9 cellular contexts compared by ENCODE assay signal in genomic region chr16:138049-138417, GRCh38. TPM values are rescaled to one million over a fixed set of nuclear protein-coding genes. Genes with fewer than 3 reads are reported as not detected.
DNase-seq lines count a peak whose midpoint lies in the region; ATAC-seq, FAIRE-seq and TF ChIP-seq lines count a peak whose summit lies in the region.
"Had no signal": no experiment of that assay in that cellular context is flagged by ENCODE, and none has a peak within 500 bp of the region (broad histone marks: within the 10 kb centered on the region; RNA-seq: fewer than 3 reads in every experiment).

No MANE protein-coding gene starts in this region.

- H3K79me2 ChIP-seq in K562 (ENCODE audit: control insufficient read depth, insufficient read depth, low read length) (peaks cover 51% of the 10 kb centered on the region), keratinocyte (ENCODE audit: control insufficient read depth, insufficient read depth, low read length) (peaks cover 40% of the 10 kb centered on the region)

- TF ChIP-seq EP300 in K562 (IDR thresholded peaks at IDR 0.05; ENCODE audit: low read length), result no peak

- no peak for TF ChIP-seq RAD21 in K562 (CRISPR knock-in tag; conservative IDR thresholded peaks at IDR 0.05 in 1 of 2, IDR thresholded peaks at IDR 0.05 in 1 of 2)

- WGBS in K562 (ENCODE audit: insufficient coverage, low coverage, missing lambda C conversion rate), result 0% methylated on average over 9 of the region's 30 CpGs

- POLR2A ChIA-PET in K562 (lab: Yijun Ruan, JAX), result interaction anchor here (0.8 kb wide), 1 partner anchor 15 kb away, joined by 3 read pairs; no protein-coding TSS in a partner anchor

- no peaks in the 10 kb centered on the region for H3K27me3 ChIP-seq in K562 (ENCODE audit: control insufficient read depth in 2 of 2, insufficient read depth in 2 of 2, low read length in 2 of 2)
- H3K27me3 ChIP-seq in keratinocyte (ENCODE audit: control insufficient read depth, extremely low read depth, insufficient read depth, low read length), result no peaks in the 10 kb centered on the region

- H3K36me3 ChIP-seq in K562 (ENCODE audit: control insufficient read depth, insufficient read depth, low read length) (peaks cover 12% of the 10 kb centered on the region), keratinocyte (ENCODE audit: control insufficient read depth in 2 of 2, extremely low read depth in 1 of 2, insufficient read depth in 2 of 2, low read length in 2 of 2) (peaks cover 0 to 5% of the 10 kb centered on the region in 2 experiments)

- peak overlapping the region; percentile 90 to 97 for H3K9ac ChIP-seq in K562 (ENCODE audit: insufficient read depth in 1 of 2, low read depth in 2 of 2, low read length in 2 of 2)
- H3K9ac ChIP-seq in keratinocyte (ENCODE audit: control insufficient read depth, extremely low read depth, insufficient read depth, low read length), result peak overlapping the region; percentile 82

- CTCF ChIA-PET in K562 (lab: Yijun Ruan, JAX; ENCODE audit: low intra/inter-chr PET ratio), result no interaction called here

- H3K9me3 ChIP-seq in K562 (replicated peaks; ENCODE audit: control insufficient read depth, insufficient read depth, low read depth, low read length) (no peaks in the 10 kb centered on the region), keratinocyte (ENCODE audit: control insufficient read depth, low read depth, low read length) (no peaks in the 10 kb centered on the region)

- in situ Hi-C loops in K562 (cut with MboI), result no loop called here

- TF ChIP-seq CTCF in GM12864 (IDR thresholded peaks at IDR 0.05; ENCODE audit: low read depth, low read length, missing control alignments) (no peak), K562 (IDR thresholded peaks at IDR 0.05 in 2 of 3, conservative IDR thresholded peaks at IDR 0.05 in 1 of 3; ENCODE audit: insufficient read depth in 2 of 3, low read depth in 1 of 3, low read length in 3 of 3) (no peak), keratinocyte (optimal IDR thresholded peaks at IDR 0.05 in 1 of 3, IDR thresholded peaks at IDR 0.05 in 1 of 3, conservative IDR thresholded peaks at IDR 0.05 in 1 of 3; ENCODE audit: extremely low read depth in 1 of 3, insufficient read depth in 2 of 3, low read length in 3 of 3) (no peak)

- intact Hi-C loops in K562 (cut with micrococcal nuclease), result no loop called here

- H2AFZ ChIP-seq in K562 (ENCODE audit: low read depth, low read length) (peak overlapping the region; percentile 47; the same call in 1 of the 2 replicates), keratinocyte (ENCODE audit: control insufficient read depth, low read length) (peak overlapping the region; percentile 60)

- H3K4me1 ChIP-seq in K562 (replicated peaks in 1 of 2; ENCODE audit: control insufficient read depth in 2 of 2, insufficient read depth in 2 of 2, low read length in 2 of 2) (peaks cover 26 to 46% of the 10 kb centered on the region in 2 experiments; a peak in 4 of 5 replicates), keratinocyte (ENCODE audit: control insufficient read depth, extremely low read depth, insufficient read depth, low read length) (no peaks in the 10 kb centered on the region)

- no peaks in the 10 kb centered on the region for H4K20me1 ChIP-seq in K562 (replicated peaks; ENCODE audit: control insufficient read depth, insufficient read depth, low read length)
- H4K20me1 ChIP-seq in keratinocyte (ENCODE audit: control insufficient read depth, extremely low read depth, insufficient read depth, low read length), result no peaks in the 10 kb centered on the region

- FAIRE-seq in K562 (lab: Jason Lieb, UNC) (no peak), keratinocyte (lab: Jason Lieb, UNC) (no peak)

- H3K9me1 ChIP-seq in K562 (ENCODE audit: control insufficient read depth, insufficient read depth, low read length) (no peaks in the 10 kb centered on the region), keratinocyte (ENCODE audit: control insufficient read depth, extremely low read depth, insufficient read depth, low read length) (no peaks in the 10 kb centered on the region)

- dilution Hi-C loops in keratinocyte (cut with MboI; ENCODE audit: extremely low pct_ligation_motif_present, low sequenced_read_pairs), result no loop called here

- BruUV-seq in K562 (replicated peaks; lab: Mats Ljungman, UMichigan), result no TSS peak

- peak overlapping the region; percentile 96 for H3K27ac ChIP-seq in K562 (ENCODE audit: extremely low read depth, low read depth, low read length)
- peak overlapping the region; percentile 52 for H3K27ac ChIP-seq in keratinocyte (ENCODE audit: control insufficient read depth, insufficient read depth, low read length)

- H3K4me2 ChIP-seq in K562 (ENCODE audit: insufficient read depth, low read length), result peak overlapping the region; percentile 93
- H3K4me2 ChIP-seq in keratinocyte (ENCODE audit: control insufficient read depth, extremely low read depth, insufficient read depth, low read depth, low read length), result peak overlapping the region; percentile 80

- DNase-seq in GM12864 (ENCODE audit: low read depth) (no peak), K562 (ENCODE audit: extremely low read depth in 1 of 4, low spot score in 3 of 4) (peak; percentile 51 to 76 (median 68)), keratinocyte (ENCODE audit: low read depth, low spot score) (no peak), foreskin melanocyte (no peak), NOMO-1 treated with DMSO at 0.1 percent for 48 hours (lab: John Stamatoyannopoulos, UW; ENCODE audit: unreplicated experiment) (no peak)
- peak; percentile 15 to 29 for DNase-seq in stimulated activated CD4-positive, alpha-beta T cell treated with anti-CD3 and anti-CD28 coated beads, Interleukin-2, amount 100 ng/mL, for 48 hours

- ATAC-seq in SK-N-SH treated with all-trans-retinoic acid at 6 μM for 48 hours, result peak; percentile 61
- peak; percentile 52 for ATAC-seq in K562
- ATAC-seq in GM18873 (IDR thresholded peaks at IDR 0.05; ENCODE audit: low FRiP score, unreplicated experiment), result no peak

- peak overlapping the region; percentile 81 for H3K4me3 ChIP-seq in GM12864 (ENCODE audit: low read depth, low read length)
- H3K4me3 ChIP-seq in K562, result peak overlapping the region; percentile 74
- H3K4me3 ChIP-seq in keratinocyte (ENCODE audit: control insufficient read depth in 2 of 3, extremely low read depth in 1 of 3, insufficient read depth in 2 of 3, low read depth in 1 of 3, low read length in 3 of 3), result peak overlapping the region; percentile 66 to 88 (median 73)

- no peak for TF ChIP-seq POLR2A in K562 (conservative IDR thresholded peaks at IDR 0.05)

RNA-seq across cellular contexts. Expression of gene NPRL3, which starts 0.4 kb away (rescaled TPM):
- 75.3 and 210 TPM in 2 replicates for total RNA-seq in K562 (2011; cell fraction: chromatin; rRNA removed; ENCODE audit: low replicate concordance)
- 101 and 104 TPM in 2 replicates for total RNA-seq in K562 (2011; cell fraction: nucleolus; rRNA removed)
- total RNA-seq in K562 (2011; cell fraction: nucleoplasm; rRNA removed), result 79.9 and 94.8 TPM in 2 replicates
- 8.4 and 10.9 TPM in 2 replicates for total RNA-seq in K562 (2014; rRNA removed)
- total RNA-seq in K562 (2014; rRNA removed; fragmentation: Illumina TruSeq; extraction: Trizol), result 3.7 and 5.6 TPM in 2 replicates
- total RNA-seq in K562 (2015; rRNA removed; fragmentation: Illumina TruSeq; extraction: Trizol), result 4.4 and 7.9 TPM in 2 replicates
- total RNA-seq in K562 (2021), result 51.0 and 53.6 TPM in 2 replicates
- polyA plus RNA-seq in K562 (2011; rRNA removed), result 9.7 and 26.3 TPM in 2 replicates
- 14.6 and 15.5 TPM in 2 replicates for polyA plus RNA-seq in K562 (2011; cell fraction: cytosol; rRNA removed)
- polyA plus RNA-seq in K562 (2011; cell fraction: nucleus; rRNA removed), result 49.9 and 59.5 TPM in 2 replicates
- 44.9 and 60.8 TPM in 2 replicates for polyA plus RNA-seq in K562 (2012)
- polyA plus RNA-seq in K562 (2014; fragmentation: Illumina TruSeq; extraction: Trizol), result 38.9 and 54.1 TPM in 2 replicates
- 1 to 10 TPM in 1 of 2 experiments, under 1 TPM in 1; 0.92 to 1.0 TPM for polyA plus RNA-seq in K562 (2014; fragmentation: Nextera tagmentation; extraction: Ambion mirVana)
- polyA plus RNA-seq in K562 (2014; rRNA removed), result 18.8 and 19.1 TPM in 2 replicates
- 13.2 and 14.2 TPM in 2 replicates for polyA minus RNA-seq in K562 (2011; rRNA and poly(A)+ RNA removed)
- polyA minus RNA-seq in K562 (2011; cell fraction: cytosol; rRNA and poly(A)+ RNA removed), result 29.3 and 41.0 TPM in 2 replicates
- 20.2 and 31.7 TPM in 2 replicates for polyA minus RNA-seq in K562 (2011; cell fraction: nucleus; rRNA and poly(A)+ RNA removed)
- polyA plus RNA-seq in keratinocyte, result 3.6 to 15.5 TPM (median 4.0 TPM) in 3 replicates
- 5.8 TPM for polyA plus RNA-seq in keratinocyte (2011; ENCODE audit: low read depth)
- polyA plus RNA-seq in keratinocyte (2011; cell fraction: cytosol; rRNA removed), result 14.6 and 19.6 TPM in 2 replicates
- 26.9 and 33.9 TPM in 2 replicates for polyA plus RNA-seq in keratinocyte (2011; cell fraction: nucleus; rRNA removed)
- polyA plus RNA-seq in keratinocyte (2012; ENCODE audit: low replicate concordance), result 22.8 and 34.2 TPM in 2 replicates
- 16.8 to 91.1 TPM (median 18.3 TPM) in 3 replicates for polyA minus RNA-seq in keratinocyte
- 13.8 TPM for polyA minus RNA-seq in keratinocyte (2011; cell fraction: cytosol; rRNA and poly(A)+ RNA removed)
- 15.5 and 19.4 TPM in 2 replicates for polyA minus RNA-seq in keratinocyte (2011; cell fraction: nucleus; rRNA and poly(A)+ RNA removed)

RNA-seq across cellular contexts. Expression of gene HBZ, which starts 14.4 kb away (rescaled TPM):
- total RNA-seq in K562 (2011; cell fraction: chromatin; rRNA removed; ENCODE audit: low replicate concordance), result 24.8 and 31.8 TPM in 2 replicates
- 215 and 289 TPM in 2 replicates for total RNA-seq in K562 (2011; cell fraction: nucleolus; rRNA removed)
- 142 and 150 TPM in 2 replicates for total RNA-seq in K562 (2011; cell fraction: nucleoplasm; rRNA removed)
- 207 and 227 TPM in 2 replicates for total RNA-seq in K562 (2014; rRNA removed)
- total RNA-seq in K562 (2014; rRNA removed; fragmentation: Illumina TruSeq; extraction: Trizol), result 35.6 and 63.2 TPM in 2 replicates
- total RNA-seq in K562 (2015; rRNA removed; fragmentation: Illumina TruSeq; extraction: Trizol), result 53.5 and 58.0 TPM in 2 replicates
- total RNA-seq in K562 (2021), result 480 and 495 TPM in 2 replicates
- 610 and 640 TPM in 2 replicates for polyA plus RNA-seq in K562 (2011; rRNA removed)
- 883 and 4,551 TPM in 2 replicates for polyA plus RNA-seq in K562 (2011; cell fraction: cytosol; rRNA removed)
- polyA plus RNA-seq in K562 (2011; cell fraction: nucleus; rRNA removed), result 162 and 437 TPM in 2 replicates
- polyA plus RNA-seq in K562 (2012), result 135 and 513 TPM in 2 replicates
- polyA plus RNA-seq in K562 (2014; fragmentation: Illumina TruSeq; extraction: Trizol), result 101 and 278 TPM in 2 replicates
- 100 to 1,000 TPM in 1 of 2 experiments, 10 to 100 TPM in 1; 80.7 to 113 TPM for polyA plus RNA-seq in K562 (2014; fragmentation: Nextera tagmentation; extraction: Ambion mirVana)
- polyA plus RNA-seq in K562 (2014; rRNA removed), result 365 and 410 TPM in 2 replicates
- 45.2 and 140 TPM in 2 replicates for polyA minus RNA-seq in K562 (2011; rRNA and poly(A)+ RNA removed)
- polyA minus RNA-seq in K562 (2011; cell fraction: cytosol; rRNA and poly(A)+ RNA removed), result 516 and 634 TPM in 2 replicates
- 180 and 270 TPM in 2 replicates for polyA minus RNA-seq in K562 (2011; cell fraction: nucleus; rRNA and poly(A)+ RNA removed)
- not detected in 3 replicates for polyA plus RNA-seq in keratinocyte
- not detected for polyA plus RNA-seq in keratinocyte (2011; ENCODE audit: low read depth)
- not detected in 2 replicates for polyA plus RNA-seq in keratinocyte (2011; cell fraction: cytosol; rRNA removed)
- polyA plus RNA-seq in keratinocyte (2011; cell fraction: nucleus; rRNA removed), result not detected in 2 replicates
- not detected in 2 replicates for polyA plus RNA-seq in keratinocyte (2012; ENCODE audit: low replicate concordance)
- polyA minus RNA-seq in keratinocyte, result not detected in 3 replicates
- not detected for polyA minus RNA-seq in keratinocyte (2011; cell fraction: cytosol; rRNA and poly(A)+ RNA removed)
- polyA minus RNA-seq in keratinocyte (2011; cell fraction: nucleus; rRNA and poly(A)+ RNA removed), result not detected in 2 replicates
- total RNA-seq: T-helper 1 cell treated with Interleukin-12 subunit alpha and Interleukin-12 subunit beta and Interleukin-4 antibody, amounts not matched to agents 30 ng/mL and 1 ng/mL, for 36 hours had no signal

RNA-seq across cellular contexts. Expression of gene HBM, which starts 27.7 kb away (rescaled TPM):
- total RNA-seq in K562 (2011; cell fraction: chromatin; rRNA removed; ENCODE audit: low replicate concordance), result not detected in 2 replicates
- total RNA-seq in K562 (2011; cell fraction: nucleolus; rRNA removed), result not detected in 2 replicates
- not detected in 2 replicates for total RNA-seq in K562 (2011; cell fraction: nucleoplasm; rRNA removed)
- total RNA-seq in K562 (2014; rRNA removed) (not detected in 2 replicates), K562 (2014; rRNA removed; fragmentation: Illumina TruSeq; extraction: Trizol) (not detected in 2 replicates), K562 (2015; rRNA removed; fragmentation: Illumina TruSeq; extraction: Trizol) (not detected in 2 replicates), K562 (2021) (not detected in 2 replicates)
- polyA plus RNA-seq in K562 (2011; rRNA removed) (not detected in 2 replicates), K562 (2014; fragmentation: Illumina TruSeq; extraction: Trizol) (not detected in 2 replicates), K562 (2014; fragmentation: Nextera tagmentation; extraction: Ambion mirVana) (not detected), K562 (2014; rRNA removed) (not detected in 2 replicates), keratinocyte (not detected in 3 replicates)
- polyA plus RNA-seq in K562 (2011; cell fraction: cytosol; rRNA removed), result 1.2 TPM in 1 of 2 replicates, not detected in the other
- not detected in 2 replicates for polyA plus RNA-seq in K562 (2011; cell fraction: nucleus; rRNA removed)
- polyA plus RNA-seq in K562 (2012), result not detected in 2 replicates
- not detected in 2 replicates for polyA minus RNA-seq in K562 (2011; rRNA and poly(A)+ RNA removed)
- not detected in 2 replicates for polyA minus RNA-seq in K562 (2011; cell fraction: cytosol; rRNA and poly(A)+ RNA removed)
- polyA minus RNA-seq in K562 (2011; cell fraction: nucleus; rRNA and poly(A)+ RNA removed), result not detected in 2 replicates
- polyA plus RNA-seq in keratinocyte (2011; ENCODE audit: low read depth), result not detected
- polyA plus RNA-seq in keratinocyte (2011; cell fraction: cytosol; rRNA removed), result not detected in 2 replicates
- polyA plus RNA-seq in keratinocyte (2011; cell fraction: nucleus; rRNA removed), result not detected in 2 replicates
- polyA plus RNA-seq in keratinocyte (2012; ENCODE audit: low replicate concordance), result not detected in 2 replicates
- not detected in 3 replicates for polyA minus RNA-seq in keratinocyte
- not detected for polyA minus RNA-seq in keratinocyte (2011; cell fraction: cytosol; rRNA and poly(A)+ RNA removed)
- not detected in 2 replicates for polyA minus RNA-seq in keratinocyte (2011; cell fraction: nucleus; rRNA and poly(A)+ RNA removed)
- total RNA-seq: T-helper 1 cell treated with Interleukin-12 subunit alpha and Interleukin-12 subunit beta and Interleukin-4 antibody, amounts not matched to agents 30 ng/mL and 1 ng/mL, for 36 hours had no signal

RNA-seq across cellular contexts. Expression of gene HBA2, which starts 34.6 kb away (rescaled TPM):
- 30.8 and 82.0 TPM in 2 replicates for total RNA-seq in K562 (2011; cell fraction: chromatin; rRNA removed; ENCODE audit: low replicate concordance)
- 188 and 285 TPM in 2 replicates for total RNA-seq in K562 (2011; cell fraction: nucleolus; rRNA removed)
- 162 and 198 TPM in 2 replicates for total RNA-seq in K562 (2011; cell fraction: nucleoplasm; rRNA removed)
- 286 and 525 TPM in 2 replicates for total RNA-seq in K562 (2014; rRNA removed)
- 21.9 and 40.4 TPM in 2 replicates for total RNA-seq in K562 (2014; rRNA removed; fragmentation: Illumina TruSeq; extraction: Trizol)
- total RNA-seq in K562 (2015; rRNA removed; fragmentation: Illumina TruSeq; extraction: Trizol), result 60.6 and 61.0 TPM in 2 replicates
- total RNA-seq in K562 (2021), result 443 and 467 TPM in 2 replicates
- polyA plus RNA-seq in K562 (2011; rRNA removed), result 144 and 346 TPM in 2 replicates
- polyA plus RNA-seq in K562 (2011; cell fraction: cytosol; rRNA removed), result 625 and 2,736 TPM in 2 replicates
- 266 and 710 TPM in 2 replicates for polyA plus RNA-seq in K562 (2011; cell fraction: nucleus; rRNA removed)
- polyA plus RNA-seq in K562 (2012), result 154 and 603 TPM in 2 replicates
- polyA plus RNA-seq in K562 (2014; fragmentation: Illumina TruSeq; extraction: Trizol), result 106 and 709 TPM in 2 replicates
- polyA plus RNA-seq in K562 (2014; fragmentation: Nextera tagmentation; extraction: Ambion mirVana), result 100 to 1,000 TPM; 331 to 366 TPM
- polyA plus RNA-seq in K562 (2014; rRNA removed), result 670 and 853 TPM in 2 replicates
- polyA minus RNA-seq in K562 (2011; rRNA and poly(A)+ RNA removed), result 110 and 197 TPM in 2 replicates
- polyA minus RNA-seq in K562 (2011; cell fraction: cytosol; rRNA and poly(A)+ RNA removed), result 1,122 and 1,215 TPM in 2 replicates
- polyA minus RNA-seq in K562 (2011; cell fraction: nucleus; rRNA and poly(A)+ RNA removed), result 117 and 158 TPM in 2 replicates
- polyA plus RNA-seq in keratinocyte, result 0.26 TPM in 1 of 3 replicates, not detected in the others
- polyA plus RNA-seq in keratinocyte (2011; ENCODE audit: low read depth), result not detected
- not detected in 2 replicates for polyA plus RNA-seq in keratinocyte (2011; cell fraction: cytosol; rRNA removed)
- not detected in 2 replicates for polyA plus RNA-seq in keratinocyte (2011; cell fraction: nucleus; rRNA removed)
- not detected in 2 replicates for polyA plus RNA-seq in keratinocyte (2012; ENCODE audit: low replicate concordance)
- 1.1 TPM in 1 of 3 replicates, not detected in the others for polyA minus RNA-seq in keratinocyte
- polyA minus RNA-seq in keratinocyte (2011; cell fraction: cytosol; rRNA and poly(A)+ RNA removed), result not detected
- 1.3 TPM in 1 of 2 replicates, not detected in the other for polyA minus RNA-seq in keratinocyte (2011; cell fraction: nucleus; rRNA and poly(A)+ RNA removed)
- total RNA-seq: T-helper 1 cell treated with Interleukin-12 subunit alpha and Interleukin-12 subunit beta and Interleukin-4 antibody, amounts not matched to agents 30 ng/mL and 1 ng/mL, for 36 hours had no signal

RNA-seq across cellular contexts. Expression of gene HBA1, which starts 38.4 kb away (rescaled TPM):
- total RNA-seq in K562 (2011; cell fraction: chromatin; rRNA removed; ENCODE audit: low replicate concordance), result 48.1 and 106 TPM in 2 replicates
- 358 and 373 TPM in 2 replicates for total RNA-seq in K562 (2011; cell fraction: nucleolus; rRNA removed)
- 287 and 376 TPM in 2 replicates for total RNA-seq in K562 (2011; cell fraction: nucleoplasm; rRNA removed)
- total RNA-seq in K562 (2014; rRNA removed), result 833 and 1,312 TPM in 2 replicates
- 75.7 and 128 TPM in 2 replicates for total RNA-seq in K562 (2014; rRNA removed; fragmentation: Illumina TruSeq; extraction: Trizol)
- 235 and 260 TPM in 2 replicates for total RNA-seq in K562 (2015; rRNA removed; fragmentation: Illumina TruSeq; extraction: Trizol)
- 2,388 and 2,454 TPM in 2 replicates for total RNA-seq in K562 (2021)
- polyA plus RNA-seq in K562 (2011; rRNA removed), result 225 and 945 TPM in 2 replicates
- 1,412 and 5,030 TPM in 2 replicates for polyA plus RNA-seq in K562 (2011; cell fraction: cytosol; rRNA removed)
- 376 and 755 TPM in 2 replicates for polyA plus RNA-seq in K562 (2011; cell fraction: nucleus; rRNA removed)
- 890 and 2,659 TPM in 2 replicates for polyA plus RNA-seq in K562 (2012)
- polyA plus RNA-seq in K562 (2014; fragmentation: Illumina TruSeq; extraction: Trizol), result 380 and 1,790 TPM in 2 replicates
- polyA plus RNA-seq in K562 (2014; fragmentation: Nextera tagmentation; extraction: Ambion mirVana), result 100 to 1,000 TPM; 280 to 426 TPM
- polyA plus RNA-seq in K562 (2014; rRNA removed), result 1,187 and 1,422 TPM in 2 replicates
- 234 and 324 TPM in 2 replicates for polyA minus RNA-seq in K562 (2011; rRNA and poly(A)+ RNA removed)
- 1,514 and 1,646 TPM in 2 replicates for polyA minus RNA-seq in K562 (2011; cell fraction: cytosol; rRNA and poly(A)+ RNA removed)
- polyA minus RNA-seq in K562 (2011; cell fraction: nucleus; rRNA and poly(A)+ RNA removed), result 170 and 258 TPM in 2 replicates
- polyA plus RNA-seq in keratinocyte, result 0.24 TPM in 1 of 3 replicates, not detected in the others
- not detected for polyA plus RNA-seq in keratinocyte (2011; ENCODE audit: low read depth)
- 0.40 TPM in 1 of 2 replicates, not detected in the other for polyA plus RNA-seq in keratinocyte (2011; cell fraction: cytosol; rRNA removed)
- polyA plus RNA-seq in keratinocyte (2011; cell fraction: nucleus; rRNA removed), result not detected in 2 replicates
- not detected in 2 replicates for polyA plus RNA-seq in keratinocyte (2012; ENCODE audit: low replicate concordance)
- polyA minus RNA-seq in keratinocyte, result not detected in 3 replicates
- not detected for polyA minus RNA-seq in keratinocyte (2011; cell fraction: cytosol; rRNA and poly(A)+ RNA removed)
- not detected in 2 replicates for polyA minus RNA-seq in keratinocyte (2011; cell fraction: nucleus; rRNA and poly(A)+ RNA removed)
- total RNA-seq: T-helper 1 cell treated with Interleukin-12 subunit alpha and Interleukin-12 subunit beta and Interleukin-4 antibody, amounts not matched to agents 30 ng/mL and 1 ng/mL, for 36 hours had no signal

Comparison
In these comparisons a context has a peak if more than half of its experiments do, and no peak if none do; other contexts are left out.
1. DNase-seq: peak in K562 (4 of 4) and stimulated activated CD4-positive, alpha-beta T cell treated with anti-CD3 and anti-CD28 coated beads, Interleukin-2, amount 100 ng/mL, for 48 hours (2 of 2); none in GM12864 (single experiment), keratinocyte (single experiment), foreskin melanocyte (single experiment) and NOMO-1 treated with DMSO at 0.1 percent for 48 hours (single experiment).
2. RNA of gene HBZ, which starts 14.4 kb away (polyA plus RNA-seq): 80.7 to 4,551 TPM in K562; not detected in keratinocyte; every median in the first group is over 10 times any median in the second.
3. Peak in every context shown above with its lines, with median percentiles within 50 percentile points of each other: H3K4me3 ChIP-seq.